ENCODE assay signal across 16 cellular contexts in genomic region chr15:69991493-69991892, GRCh38.
DNase-seq lines count a peak whose midpoint lies in the region; ATAC-seq and TF ChIP-seq lines count a peak whose summit lies in the region.
"Had no signal": no experiment of that assay in that cellular context is flagged by ENCODE, and none has a peak within 500 bp of the region (broad histone marks: within the 10 kb centered on the region; RNA-seq: fewer than 3 reads in every experiment).

No MANE protein-coding gene starts in this region.

- intact Hi-C loops in cardiac septum (cut with DNase I) (no loop called here), Right ventricle myocardium superior (cut with DNase I) (no loop called here)

- peak; percentile 53 for DNase-seq in cardiac septum (ENCODE audit: low spot score)
- DNase-seq in Right ventricle myocardium superior = no peak
- DNase-seq in NCI-H69 (lab: John Stamatoyannopoulos, UW) = peak; percentile 81
- peak; percentile 39 for DNase-seq in iPS-NIHi11 (ENCODE audit: low spot score)
- no peak for DNase-seq in GM20000 (ENCODE audit: low spot score)
- no peak for DNase-seq in epidermal melanocyte (ENCODE audit: insufficient read length, low spot score)
- DNase-seq: ACHN; C1 segment of cervical spinal cord; CD8-positive, alpha-beta memory T cell; DND-41; HCEC 1CT; Karpas-422; NCI-H226; SJCRH30; T-helper 17 cell had no signal

- ATAC-seq in Right ventricle myocardium superior (ENCODE audit: poor library complexity) (no peak), HG03135 (IDR thresholded peaks at IDR 0.05; ENCODE audit: unreplicated experiment) (no peak)
- ATAC-seq: T-helper 17 cell had no signal

- no peak for TF ChIP-seq CTCF in GM20000 (IDR thresholded peaks at IDR 0.05; ENCODE audit: extremely low read depth, missing control alignments)

Comparison
In these comparisons a context has a peak if more than half of its experiments do, and no peak if none do; other contexts are left out.
1. DNase-seq: peak in cardiac septum (single experiment), NCI-H69 (single experiment) and iPS-NIHi11 (single experiment); none in Right ventricle myocardium superior (single experiment), GM20000 (single experiment) and epidermal melanocyte (single experiment).